In the genomic region with DNA sequence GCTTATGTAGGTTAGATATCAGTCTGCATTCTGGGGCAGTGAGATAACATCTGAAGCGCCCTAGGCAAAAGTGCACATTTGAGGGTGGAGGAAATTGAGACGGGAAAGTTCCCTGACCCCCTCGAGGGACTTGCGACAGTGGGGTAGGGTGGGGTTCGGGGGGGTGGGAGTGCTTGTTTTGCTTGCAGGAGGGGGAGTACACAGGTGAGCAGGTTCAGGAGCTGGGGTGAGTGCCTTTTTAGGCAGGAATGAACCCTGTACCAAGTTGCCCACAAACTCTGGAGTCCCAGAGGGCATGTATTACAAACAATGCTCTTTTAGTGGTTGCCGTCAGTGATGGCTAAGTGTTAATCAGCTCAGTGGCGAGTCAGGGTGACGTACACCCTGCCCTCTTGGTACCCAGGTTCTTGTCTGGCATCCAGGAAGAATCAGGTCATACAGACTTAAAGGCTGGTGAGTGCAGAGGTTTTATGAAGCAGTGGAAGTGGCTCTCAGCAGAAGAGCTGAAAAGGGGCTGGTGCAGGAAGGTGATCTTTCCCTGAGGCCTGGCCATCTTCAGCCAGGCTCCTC, we compare ENCODE assay signal across 1 cellular context.
TF ChIP-seq lines count a peak whose summit lies in the region.

No MANE protein-coding gene starts in this region.

TF ChIP-seq in H1, 55 proteins besides CTCF, POLR2A, EP300 and RAD21:
- no peak for TF ChIP-seq MAFK (IDR thresholded peaks at IDR 0.05; ENCODE audit: low read depth, low read length)
- no peak for TF ChIP-seq BRCA1 (IDR thresholded peaks at IDR 0.05; ENCODE audit: low read depth, low read length)
- no peak for TF ChIP-seq BCL11A (IDR thresholded peaks at IDR 0.05; ENCODE audit: low read depth in 2 of 2, low read length in 2 of 2)
- TF ChIP-seq RXRA (IDR thresholded peaks at IDR 0.05; ENCODE audit: insufficient read depth, low read depth, low read length) = no peak
- no peak for TF ChIP-seq EGR1 (IDR thresholded peaks at IDR 0.05; ENCODE audit: borderline replicate concordance, low read depth, low read length)
- TF ChIP-seq, protein P1, sequence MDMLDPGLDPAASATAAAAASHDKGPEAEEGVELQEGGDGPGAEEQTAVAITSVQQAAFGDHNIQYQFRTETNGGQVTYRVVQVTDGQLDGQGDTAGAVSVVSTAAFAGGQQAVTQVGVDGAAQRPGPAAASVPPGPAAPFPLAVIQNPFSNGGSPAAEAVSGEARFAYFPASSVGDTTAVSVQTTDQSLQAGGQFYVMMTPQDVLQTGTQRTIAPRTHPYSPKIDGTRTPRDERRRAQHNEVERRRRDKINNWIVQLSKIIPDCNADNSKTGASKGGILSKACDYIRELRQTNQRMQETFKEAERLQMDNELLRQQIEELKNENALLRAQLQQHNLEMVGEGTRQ (IDR thresholded peaks at IDR 0.05; ENCODE audit: low read length) = no peak
- no peak for TF ChIP-seq RFX5 (IDR thresholded peaks at IDR 0.05; ENCODE audit: borderline replicate concordance, low read depth, low read length)
- TF ChIP-seq TEAD4 (IDR thresholded peaks at IDR 0.05; ENCODE audit: low read depth, low read length) = no peak
- no peak for TF ChIP-seq CEBPB (IDR thresholded peaks at IDR 0.05; ENCODE audit: low read depth, low read length)
